ENCODE assay signal across 9 cellular contexts in genomic region chr6:24242924-24243323, GRCh38.
"Had no signal": no experiment of that assay in that cellular context is flagged by ENCODE, and none has a peak within 500 bp of the region (broad histone marks: within the 10 kb centered on the region; RNA-seq: fewer than 3 reads in every experiment).

No MANE protein-coding gene starts in this region.

- H3K9ac ChIP-seq: GM23248 had no signal

- H3K4me1 ChIP-seq: HAP-1 had no signal

- H3K27ac ChIP-seq: GM23248 had no signal

- H3K4me2 ChIP-seq: GM23338 had no signal

- H3K9me3 ChIP-seq: HAP-1 had no signal

- DNase-seq: GM23248, GOT3, H7, H9, HCEC 1CT, HFFc6 had no signal

- ATAC-seq: GM23338, HCT116 had no signal

- H3K36me3 ChIP-seq: HAP-1 had no signal

- H2AFZ ChIP-seq: GM23248, GM23338 had no signal

- H3K4me3 ChIP-seq: GM23248, GM23338, HAP-1 had no signal
